1 cellular context compared by ENCODE assay signal in the genomic region with DNA sequence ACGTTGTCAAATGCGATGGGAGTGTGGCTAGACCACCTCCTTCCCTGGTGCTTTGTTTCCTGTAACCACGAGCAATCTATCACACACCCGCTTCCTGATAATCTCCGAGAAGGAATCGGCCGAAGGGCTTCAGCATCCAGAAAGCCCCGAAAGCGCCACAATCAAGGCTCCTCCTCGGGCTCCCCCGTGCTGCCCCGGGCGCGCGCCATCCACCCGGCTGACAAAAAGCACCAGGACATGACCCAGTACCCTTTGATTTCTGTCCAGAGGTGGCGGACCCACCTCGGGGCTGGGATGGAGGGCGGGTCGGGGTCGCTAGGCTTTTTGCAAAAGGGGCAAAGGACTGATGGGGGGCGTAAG.
TF ChIP-seq lines count a peak whose summit lies in the region.

No MANE protein-coding gene starts in this region.

TF ChIP-seq in IMR-90, 13 proteins besides CTCF, POLR2A, EP300 and RAD21:
- TF ChIP-seq, protein P1, sequence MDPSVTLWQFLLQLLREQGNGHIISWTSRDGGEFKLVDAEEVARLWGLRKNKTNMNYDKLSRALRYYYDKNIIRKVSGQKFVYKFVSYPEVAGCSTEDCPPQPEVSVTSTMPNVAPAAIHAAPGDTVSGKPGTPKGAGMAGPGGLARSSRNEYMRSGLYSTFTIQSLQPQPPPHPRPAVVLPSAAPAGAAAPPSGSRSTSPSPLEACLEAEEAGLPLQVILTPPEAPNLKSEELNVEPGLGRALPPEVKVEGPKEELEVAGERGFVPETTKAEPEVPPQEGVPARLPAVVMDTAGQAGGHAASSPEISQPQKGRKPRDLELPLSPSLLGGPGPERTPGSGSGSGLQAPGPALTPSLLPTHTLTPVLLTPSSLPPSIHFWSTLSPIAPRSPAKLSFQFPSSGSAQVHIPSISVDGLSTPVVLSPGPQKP (IDR thresholded peaks at IDR 0.05; ENCODE audit: borderline replicate concordance, low read depth, low read length) = no peak
- TF ChIP-seq MXI1 (IDR thresholded peaks at IDR 0.05; ENCODE audit: borderline replicate concordance, low read depth, low read length) (no peak), BHLHE40 (IDR thresholded peaks at IDR 0.05; ENCODE audit: low read depth, low read length) (no peak), CHD1 (IDR thresholded peaks at IDR 0.05; ENCODE audit: low read depth, low read length) (no peak), RFX5 (IDR thresholded peaks at IDR 0.05; ENCODE audit: low read depth, low read length) (no peak), MAFK (IDR thresholded peaks at IDR 0.05; ENCODE audit: low read depth, low read length) (no peak)
- TF ChIP-seq, protein P2, sequence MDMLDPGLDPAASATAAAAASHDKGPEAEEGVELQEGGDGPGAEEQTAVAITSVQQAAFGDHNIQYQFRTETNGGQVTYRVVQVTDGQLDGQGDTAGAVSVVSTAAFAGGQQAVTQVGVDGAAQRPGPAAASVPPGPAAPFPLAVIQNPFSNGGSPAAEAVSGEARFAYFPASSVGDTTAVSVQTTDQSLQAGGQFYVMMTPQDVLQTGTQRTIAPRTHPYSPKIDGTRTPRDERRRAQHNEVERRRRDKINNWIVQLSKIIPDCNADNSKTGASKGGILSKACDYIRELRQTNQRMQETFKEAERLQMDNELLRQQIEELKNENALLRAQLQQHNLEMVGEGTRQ (IDR thresholded peaks at IDR 0.05; ENCODE audit: low read depth, low read length) = no peak
